8 cellular contexts compared by ENCODE assay signal in the genomic region with DNA sequence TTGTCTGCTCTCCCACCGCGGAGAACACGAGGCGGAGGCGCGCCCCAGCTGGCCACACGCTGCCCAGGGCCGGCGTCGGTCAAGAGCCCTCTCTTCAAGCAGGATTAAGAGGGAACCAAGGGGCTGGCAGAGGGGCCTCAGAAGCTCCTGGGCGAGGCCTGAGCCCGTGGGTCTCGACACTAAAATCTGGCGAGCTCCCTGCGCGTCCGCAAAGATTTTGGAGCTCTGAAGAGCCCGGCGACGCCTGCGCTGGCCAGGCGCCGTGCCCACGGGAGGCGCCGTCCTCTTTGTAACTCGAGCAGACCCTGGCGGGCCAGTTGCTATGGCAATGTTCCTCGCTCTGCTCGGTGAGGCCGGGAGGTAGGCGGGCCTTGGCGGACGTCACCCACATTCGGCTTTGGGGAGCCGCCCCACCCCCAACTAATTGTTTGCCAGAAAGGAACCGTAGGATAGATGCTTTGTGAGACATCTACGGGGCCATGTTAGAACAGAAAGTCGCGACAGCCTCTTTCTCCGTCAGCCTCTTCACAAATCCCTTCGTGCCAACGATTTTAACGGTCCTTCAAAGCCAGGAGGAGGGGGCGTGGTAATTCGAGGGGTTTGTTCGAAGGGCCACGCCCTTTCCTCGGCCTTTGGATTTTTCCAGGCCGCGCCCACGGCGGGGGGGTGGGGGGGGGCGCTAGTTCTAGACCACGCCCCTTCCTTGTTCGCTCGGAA. TPM values are rescaled to one million over a fixed set of nuclear protein-coding genes. Genes with fewer than 3 reads are reported as not detected.
DNase-seq lines count a peak whose midpoint lies in the region; ATAC-seq and TF ChIP-seq lines count a peak whose summit lies in the region.

No MANE protein-coding gene starts in this region.

- no peaks in the 10 kb centered on the region for H3K36me3 ChIP-seq in lung (ENCODE audit: control insufficient read depth in 2 of 2, insufficient read depth in 2 of 2, low read length in 2 of 2)

- peaks cover 0 to 12% of the 10 kb centered on the region in 2 donors for H3K4me1 ChIP-seq in lung (ENCODE audit: control insufficient read depth in 2 of 2, insufficient read depth in 2 of 2, low read length in 2 of 2)

- H3K4me1 Mint-ChIP-seq in activated CD8-positive, alpha-beta T cell treated with anti-CD3 and anti-CD28 coated beads for 36 hours (ENCODE audit: low read depth) = peaks cover 28% of the 10 kb centered on the region

- CTCF ChIA-PET in activated CD8-positive, alpha-beta T cell treated with anti-CD3 and anti-CD28 coated beads for 36 hours (lab: Charles Lee) = interaction anchor here (1.0 to 1.5 kb wide), 3 partner anchors 21 to 210 kb away, joined by 3 to 5 read pairs (median 3); no protein-coding TSS in a partner anchor

- peak; percentile 93 for DNase-seq in CD1c-positive myeloid dendritic cell (ENCODE audit: extremely low spot score)
- peak; percentile 93 for DNase-seq in NCI-H774 (lab: John Stamatoyannopoulos, UW)
- peak; percentile 90 for DNase-seq in activated CD8-positive, alpha-beta T cell treated with anti-CD3 and anti-CD28 coated beads for 36 hours
- DNase-seq in ecto neural progenitor cell (ENCODE audit: low spot score) = peak; percentile 96
- peak; percentile 91 for DNase-seq in lung (ENCODE audit: low spot score)
- peak; percentile 68 to 83 (median 74) for DNase-seq in stimulated activated CD4-positive, alpha-beta T cell treated with anti-CD3 and anti-CD28 coated beads, TNF-alpha, amount 100 ng/mL, for 24 hours (ENCODE audit: low read depth in 3 of 3)

- H3K9me3 ChIP-seq in lung (ENCODE audit: control insufficient read depth in 2 of 2, insufficient read depth in 1 of 2, low read length in 1 of 2) = no peaks in the 10 kb centered on the region

- H3K27me3 Mint-ChIP-seq in activated CD8-positive, alpha-beta T cell treated with anti-CD3 and anti-CD28 coated beads for 36 hours = no peaks in the 10 kb centered on the region

- intact Hi-C loops in activated CD8-positive, alpha-beta T cell treated with anti-CD3 and anti-CD28 coated beads for 36 hours (cut with micrococcal nuclease) = loop anchor here (2.0 kb wide), 1 partner anchor 103 kb away; a partner anchor contains a TSS

- peak overlapping the region; percentile 99 to 100 for H3K27ac ChIP-seq in lung (ENCODE audit: low read depth in 1 of 2, low read length in 1 of 2)

- ATAC-seq in GM19395 (IDR thresholded peaks at IDR 0.05; ENCODE audit: unreplicated experiment) (peak; percentile 66), HG03558 (IDR thresholded peaks at IDR 0.05; ENCODE audit: extremely low read depth, unreplicated experiment) (peak; percentile 42), lung (ENCODE audit: insufficient read depth, low FRiP score) (peak; percentile 82)
- ATAC-seq in activated CD8-positive, alpha-beta T cell treated with anti-CD3 and anti-CD28 coated beads for 36 hours = peak; percentile 59

- H3K9me3 Mint-ChIP-seq in activated CD8-positive, alpha-beta T cell treated with anti-CD3 and anti-CD28 coated beads for 36 hours = no peaks in the 10 kb centered on the region

- peak overlapping the region; percentile 100 for H3K4me3 Mint-ChIP-seq in activated CD8-positive, alpha-beta T cell treated with anti-CD3 and anti-CD28 coated beads for 36 hours

- TF ChIP-seq CTCF in activated CD8-positive, alpha-beta T cell treated with anti-CD3 and anti-CD28 coated beads for 36 hours (IDR thresholded peaks at IDR 0.05) = no peak
- no peak for TF ChIP-seq CTCF in lung (IDR thresholded peaks at IDR 0.05; ENCODE audit: control extremely low read depth, extremely low read depth)

- H3K36me3 Mint-ChIP-seq in activated CD8-positive, alpha-beta T cell treated with anti-CD3 and anti-CD28 coated beads for 36 hours (ENCODE audit: low read depth) = peaks cover 31% of the 10 kb centered on the region

- 0% methylated on average over 54 to 56 of the region's 57 CpGs for WGBS in lung, 2 donors

- POLR2A ChIA-PET in activated CD8-positive, alpha-beta T cell treated with anti-CD3 and anti-CD28 coated beads for 36 hours (lab: Charles Lee) = interaction anchor here (0.8 to 1.4 kb wide), 6 partner anchors 17 to 143 kb away, joined by 3 to 5 read pairs (median 3); no protein-coding TSS in a partner anchor

- peak overlapping the region; percentile 96 for H3K27ac Mint-ChIP-seq in activated CD8-positive, alpha-beta T cell treated with anti-CD3 and anti-CD28 coated beads for 36 hours

- no peaks in the 10 kb centered on the region for H3K27me3 ChIP-seq in lung (ENCODE audit: control insufficient read depth, insufficient read depth)

- H3K4me3 ChIP-seq in lung = peak overlapping the region; percentile 74

RNA-seq across cellular contexts. Expression of a gene that starts 0.7 kb away (rescaled TPM):
- 10 to 100 TPM; 78.6 to 84.4 TPM for total RNA-seq in activated CD8-positive, alpha-beta T cell treated with anti-CD3 and anti-CD28 coated beads for 36 hours
- 10 to 100 TPM; 62.6 to 87.0 TPM for total RNA-seq in lung
- 10 to 100 TPM; 53.9 to 74.9 TPM for polyA plus RNA-seq in lung

RNA-seq across cellular contexts. Expression of a gene that starts 7.3 kb away (rescaled TPM):
- not detected for total RNA-seq in activated CD8-positive, alpha-beta T cell treated with anti-CD3 and anti-CD28 coated beads for 36 hours
- total RNA-seq in lung = 10 to 100 TPM; 21.0 to 37.5 TPM
- polyA plus RNA-seq in lung = 10 to 100 TPM; 11.1 to 13.2 TPM

Comparison
In these comparisons a context has a peak if more than half of its experiments do, and no peak if none do; other contexts are left out.
1. Peak in every context shown above with its lines: DNase-seq, ATAC-seq, H3K4me3 ChIP-seq and H3K27ac ChIP-seq.
2. RNA of a gene that starts 7.3 kb away (total RNA-seq): 21.0 to 37.5 TPM in lung; not detected in activated CD8-positive, alpha-beta T cell treated with anti-CD3 and anti-CD28 coated beads for 36 hours; every median in the first group is over 10 times any median in the second.